ENCODE assay signal across 21 cellular contexts in genomic region chr7:144348625-144349024, GRCh38. TPM values are rescaled to one million over a fixed set of nuclear protein-coding genes. Genes with fewer than 3 reads are reported as not detected.
A peak's percentile ranks its signal among the peaks of the same experiment; 100 is the strongest.
DNase-seq lines count a peak whose midpoint lies in the region; ATAC-seq, FAIRE-seq and TF ChIP-seq lines count a peak whose summit lies in the region.
"Not testable (repeated sequence)": the region's sequence is repeated elsewhere in the genome, so short reads cannot be mapped to it uniquely, and the experiment has no call there.
"Had no signal": no experiment of that assay in that cellular context is flagged by ENCODE, and none has a peak within 500 bp of the region (broad histone marks: within the 10 kb centered on the region; RNA-seq: fewer than 3 reads in every experiment).

No MANE protein-coding gene starts in this region.

- H3K4me2 ChIP-seq in GM12878 (ENCODE audit: control insufficient read depth, insufficient read depth), result not testable (repeated sequence)

- not testable (repeated sequence) for H4K20me1 ChIP-seq in GM12878 (ENCODE audit: control insufficient read depth, insufficient read depth)

- BruUV-seq in GM12878 (replicated peaks; lab: Mats Ljungman, UMichigan), result not testable (repeated sequence)

- H3K36me3 Mint-ChIP-seq in CD4-positive, CD25-positive, alpha-beta regulatory T cell; T-cell: not testable (repeated sequence)

- H3K36me3 ChIP-seq in CD4-positive, CD25-positive, alpha-beta regulatory T cell (ENCODE audit: control insufficient read depth, insufficient read depth, low read length); GM12878 (ENCODE audit: control insufficient read depth in 2 of 2, insufficient read depth in 2 of 2, low read length in 1 of 2): not testable (repeated sequence)

- ATAC-seq in CD4-positive, CD25-positive, alpha-beta regulatory T cell (ENCODE audit: low read depth in 2 of 2), result peak; percentile 84
- peak; percentile 28 for ATAC-seq in GM18858 (IDR thresholded peaks at IDR 0.05; ENCODE audit: unreplicated experiment)
- peak; percentile 29 for ATAC-seq in GM19455 (IDR thresholded peaks at IDR 0.05; ENCODE audit: unreplicated experiment)
- ATAC-seq in GM21576 (IDR thresholded peaks at IDR 0.05; ENCODE audit: unreplicated experiment), result peak; percentile 38
- ATAC-seq in HG02798 (IDR thresholded peaks at IDR 0.05; ENCODE audit: poor library complexity, unreplicated experiment), result peak; percentile 42
- peak; percentile 37 for ATAC-seq in HG03108 (IDR thresholded peaks at IDR 0.05; ENCODE audit: unreplicated experiment)
- peak; percentile 46 to 79 (median 65) for ATAC-seq in T-cell (replicated peaks in 1 of 4)
- peak; percentile 54 for ATAC-seq in GM12878

- not testable (repeated sequence) for H3K4me3 Mint-ChIP-seq in CD4-positive, CD25-positive, alpha-beta regulatory T cell; T-cell

- not testable (repeated sequence) for H3K27me3 ChIP-seq in CD4-positive, CD25-positive, alpha-beta regulatory T cell (ENCODE audit: control insufficient read depth, insufficient read depth, low read length); GM12878 (replicated peaks in 1 of 2; ENCODE audit: control insufficient read depth in 2 of 2, insufficient read depth in 2 of 2, low read length in 1 of 2)

- not testable (repeated sequence) for H3K27ac Mint-ChIP-seq in CD4-positive, CD25-positive, alpha-beta regulatory T cell; T-cell

- not testable (repeated sequence) for H2AFZ ChIP-seq in GM12878 (ENCODE audit: control insufficient read depth, low read depth, low read length)

- H3K27ac ChIP-seq in CD4-positive, CD25-positive, alpha-beta regulatory T cell (ENCODE audit: insufficient read depth, low read length, poor library complexity, severe bottlenecking); GM12878 (ENCODE audit: control insufficient read depth, insufficient read depth): not testable (repeated sequence)

- SMC1A ChIA-PET in GM12878 (lab: Charles Lee; ENCODE audit: uncharacterized antibody, unreplicated experiment), result not testable (repeated sequence)

- H3K9ac ChIP-seq in GM12878 (ENCODE audit: control insufficient read depth, insufficient read depth, low read length), result not testable (repeated sequence)

- H3K4me1 ChIP-seq in CD4-positive, CD25-positive, alpha-beta regulatory T cell (ENCODE audit: control insufficient read depth, insufficient read depth, low read length, poor library complexity, severe bottlenecking); GM12878 (ENCODE audit: control insufficient read depth, insufficient read depth, low read length): not testable (repeated sequence)

- CTCF ChIA-PET in T-cell (lab: Charles Lee); GM12878 (lab: Yijun Ruan, JAX): not testable (repeated sequence)

- H3K4me1 Mint-ChIP-seq in CD4-positive, CD25-positive, alpha-beta regulatory T cell, result peaks cover 6 to 17% (median 7%) of the 10 kb centered on the region in 4 donors
- not testable (repeated sequence) for H3K4me1 Mint-ChIP-seq in T-cell

- not testable (repeated sequence) for TF ChIP-seq CTCF in GM12878 (IDR thresholded peaks at IDR 0.05 in 2 of 3, conservative IDR thresholded peaks at IDR 0.05 in 1 of 3; ENCODE audit: control insufficient read depth in 2 of 3, extremely low read depth in 1 of 3, insufficient read depth in 1 of 3, low read depth in 3 of 3, low read length in 3 of 3)

- not testable (repeated sequence) for TF ChIP-seq RAD21 in GM12878 (IDR thresholded peaks at IDR 0.05; ENCODE audit: insufficient read depth, low read depth, low read length)

- H3K79me2 ChIP-seq in GM12878 (ENCODE audit: control insufficient read depth, insufficient read depth, low read length), result not testable (repeated sequence)

- not testable (repeated sequence) for H3K9me3 Mint-ChIP-seq in CD4-positive, CD25-positive, alpha-beta regulatory T cell; T-cell

- not testable (repeated sequence) for H3K4me3 ChIP-seq in CD4-positive, CD25-positive, alpha-beta regulatory T cell (ENCODE audit: low read depth, low read length); GM12878

- in situ Hi-C loops in GM12878 (cut with MboI), result not testable (repeated sequence)

- not testable (repeated sequence) for H3K27me3 Mint-ChIP-seq in CD4-positive, CD25-positive, alpha-beta regulatory T cell; T-cell

- intact Hi-C loops in GM12878 (cut with micrococcal nuclease; ENCODE audit: unreplicated experiment), result not testable (repeated sequence)

- RAD21 ChIA-PET in GM12878 (lab: Charles Lee; ENCODE audit: unreplicated experiment), result not testable (repeated sequence)

- POLR2A ChIA-PET in T-cell (lab: Charles Lee); GM12878 (lab: Charles Lee): not testable (repeated sequence)

- WGBS in GM12878 (ENCODE audit: insufficient coverage, insufficient replicate concordance, low lambda C conversion rate, missing lambda C conversion rate), result no CpG with 5 or more reads among the region's 1 CpG

- TF ChIP-seq POLR2A in GM12878 (IDR thresholded peaks at IDR 0.05; ENCODE audit: low read depth, low read length), result not testable (repeated sequence)

- DNase-seq in CD4-positive, CD25-positive, alpha-beta regulatory T cell; T-cell; GM12878 (ENCODE audit: low read depth, low spot score): not testable (repeated sequence)

- TF ChIP-seq EP300 in GM12878 (IDR thresholded peaks at IDR 0.05; ENCODE audit: borderline replicate concordance in 1 of 2, control insufficient read depth in 1 of 2, low read depth in 2 of 2, low read length in 2 of 2), result not testable (repeated sequence)

- not testable (repeated sequence) for H3K9me3 ChIP-seq in CD4-positive, CD25-positive, alpha-beta regulatory T cell (ENCODE audit: control insufficient read depth in 2 of 2, low read length in 2 of 2); GM12878 (replicated peaks; ENCODE audit: control insufficient read depth, insufficient read depth, low read length)

- FAIRE-seq in GM12878 (lab: Jason Lieb, UNC), result not testable (repeated sequence)

RNA-seq across cellular contexts. Expression of gene ARHGEF5, which starts 6.6 kb away (rescaled TPM):
- 10.5 TPM for total RNA-seq in CD4-positive, CD25-positive, alpha-beta regulatory T cell
- polyA plus RNA-seq in CD4-positive, CD25-positive, alpha-beta regulatory T cell, result 1 to 10 TPM in 3 of 4 donors, under 1 TPM in 1; 0.67 to 1.9 (median 1.5) TPM
- 1 to 10 TPM; 4.9 to 8.4 (median 5.9) TPM for total RNA-seq in T-cell
- 11.0 and 12.1 TPM in 2 replicates for total RNA-seq in GM12878 (2013; cell fraction: nucleolus; rRNA removed)
- 6.9 and 7.6 TPM in 2 replicates for total RNA-seq in GM12878 (2014; rRNA removed)
- total RNA-seq in GM12878 (2014; rRNA removed; fragmentation: Illumina TruSeq; extraction: Trizol), result 6.1 and 6.5 TPM in 2 replicates
- total RNA-seq in GM12878 (2021), result 15.8 and 17.2 TPM in 2 replicates
- polyA plus RNA-seq in GM12878 (2011; ENCODE audit: low read depth), result 3.3 TPM
- polyA plus RNA-seq in GM12878 (2011; rRNA removed), result 3.2 and 4.2 TPM in 2 replicates
- polyA plus RNA-seq in GM12878 (2011; cell fraction: cytosol; rRNA removed), result 5.9 and 6.3 TPM in 2 replicates
- 10.7 and 11.0 TPM in 2 replicates for polyA plus RNA-seq in GM12878 (2011; cell fraction: nucleus; rRNA removed)
- polyA plus RNA-seq in GM12878 (2012), result 4.7 and 5.2 TPM in 2 replicates
- 8.3 and 11.0 TPM in 2 replicates for polyA plus RNA-seq in GM12878 (2014; fragmentation: Illumina TruSeq; extraction: Trizol)
- polyA plus RNA-seq in GM12878 (2014; fragmentation: Nextera tagmentation; extraction: Ambion mirVana), result 1 to 10 TPM; 1.6 to 3.1 TPM
- polyA plus RNA-seq in GM12878 (2014; rRNA removed), result 11.7 and 14.3 TPM in 2 replicates
- 1 to 10 TPM; 8.0 to 9.5 TPM for polyA plus RNA-seq in GM12878 (2016; fragmentation: Nextera tagmentation; extraction: Ambion mirVana)
- polyA minus RNA-seq in GM12878 (2011; rRNA and poly(A)+ RNA removed), result 8.8 and 10.4 TPM in 2 replicates
- 2.0 and 2.4 TPM in 2 replicates for polyA minus RNA-seq in GM12878 (2011; cell fraction: cytosol; rRNA and poly(A)+ RNA removed)
- polyA minus RNA-seq in GM12878 (2011; cell fraction: nucleus; rRNA and poly(A)+ RNA removed), result 7.7 and 14.2 TPM in 2 replicates

RNA-seq across cellular contexts. Expression of gene OR2A1, which starts 36.4 kb away (rescaled TPM):
- not detected for total RNA-seq in CD4-positive, CD25-positive, alpha-beta regulatory T cell
- polyA plus RNA-seq in CD4-positive, CD25-positive, alpha-beta regulatory T cell, result under 1 TPM in 3 of 4 donors, not detected in 1; 0.20 to 0.87 (median 0.38) TPM
- total RNA-seq in T-cell, result not detected
- total RNA-seq in GM12878 (2013; cell fraction: nucleolus; rRNA removed), result 0.22 TPM in 1 of 2 replicates, not detected in the other
- 0.11 TPM in 1 of 2 replicates, not detected in the other for total RNA-seq in GM12878 (2014; rRNA removed)
- total RNA-seq in GM12878 (2014; rRNA removed; fragmentation: Illumina TruSeq; extraction: Trizol), result 0.04 TPM in 1 of 2 replicates, not detected in the other
- not detected in 2 replicates for total RNA-seq in GM12878 (2021)
- polyA plus RNA-seq in GM12878 (2011; ENCODE audit: low read depth), result 0.16 TPM
- polyA plus RNA-seq in GM12878 (2011; rRNA removed), result not detected in 2 replicates
- polyA plus RNA-seq in GM12878 (2011; cell fraction: cytosol; rRNA removed), result not detected in 2 replicates
- polyA plus RNA-seq in GM12878 (2011; cell fraction: nucleus; rRNA removed), result not detected in 2 replicates
- polyA plus RNA-seq in GM12878 (2012), result 0.20 and 0.25 TPM in 2 replicates
- 0.04 TPM in 1 of 2 replicates, not detected in the other for polyA plus RNA-seq in GM12878 (2014; fragmentation: Illumina TruSeq; extraction: Trizol)
- under 1 TPM; 0.05 to 0.10 TPM for polyA plus RNA-seq in GM12878 (2014; fragmentation: Nextera tagmentation; extraction: Ambion mirVana)
- polyA plus RNA-seq in GM12878 (2014; rRNA removed), result 0.06 and 0.44 TPM in 2 replicates
- polyA plus RNA-seq in GM12878 (2016; fragmentation: Nextera tagmentation; extraction: Ambion mirVana), result under 1 TPM; 0.05 to 0.24 TPM
- polyA minus RNA-seq in GM12878 (2011; rRNA and poly(A)+ RNA removed), result not detected in 2 replicates
- polyA minus RNA-seq in GM12878 (2011; cell fraction: cytosol; rRNA and poly(A)+ RNA removed), result not detected in 2 replicates
- 0.10 TPM in 1 of 2 replicates, not detected in the other for polyA minus RNA-seq in GM12878 (2011; cell fraction: nucleus; rRNA and poly(A)+ RNA removed)
- total RNA-seq: activated naive CD4-positive, alpha-beta T cell treated with anti-CD3 and anti-CD28 coated beads for 36 hours; endothelial cell of umbilical vein; H9; hepatocyte; lung; mucosa of descending colon; osteocyte had no signal
- polyA plus RNA-seq: IgD-negative memory B cell had no signal

RNA-seq across cellular contexts. Expression of gene NOBOX, which starts 54.9 kb away (rescaled TPM):
- total RNA-seq in CD4-positive, CD25-positive, alpha-beta regulatory T cell, result not detected
- polyA plus RNA-seq in CD4-positive, CD25-positive, alpha-beta regulatory T cell, result not detected
- total RNA-seq in T-cell (not detected), GM12878 (2014; rRNA removed) (not detected in 2 replicates), GM12878 (2014; rRNA removed; fragmentation: Illumina TruSeq; extraction: Trizol) (not detected in 2 replicates), GM12878 (2021) (not detected in 2 replicates)
- total RNA-seq in GM12878 (2013; cell fraction: nucleolus; rRNA removed), result not detected in 2 replicates
- polyA plus RNA-seq in GM12878 (2011; ENCODE audit: low read depth), result not detected
- polyA plus RNA-seq in GM12878 (2011; rRNA removed) (not detected in 2 replicates), GM12878 (2014; fragmentation: Illumina TruSeq; extraction: Trizol) (not detected in 2 replicates), GM12878 (2014; fragmentation: Nextera tagmentation; extraction: Ambion mirVana) (not detected), GM12878 (2014; rRNA removed) (not detected in 2 replicates), GM12878 (2016; fragmentation: Nextera tagmentation; extraction: Ambion mirVana) (not detected)
- not detected in 2 replicates for polyA plus RNA-seq in GM12878 (2011; cell fraction: cytosol; rRNA removed)
- polyA plus RNA-seq in GM12878 (2011; cell fraction: nucleus; rRNA removed), result not detected in 2 replicates
- not detected in 2 replicates for polyA plus RNA-seq in GM12878 (2012)
- polyA minus RNA-seq in GM12878 (2011; rRNA and poly(A)+ RNA removed), result not detected in 2 replicates
- polyA minus RNA-seq in GM12878 (2011; cell fraction: cytosol; rRNA and poly(A)+ RNA removed), result not detected in 2 replicates
- polyA minus RNA-seq in GM12878 (2011; cell fraction: nucleus; rRNA and poly(A)+ RNA removed), result not detected in 2 replicates
- total RNA-seq: activated CD4-positive, alpha-beta T cell treated with anti-CD3 and anti-CD28 coated beads, Interleukin-2, amount 10 ng/mL, durations not matched to agents 7 days and 5 days; activated naive CD4-positive, alpha-beta T cell treated with anti-CD3 and anti-CD28 coated beads for 36 hours; endothelial cell of umbilical vein; fibroblast of lung; gastroesophageal sphincter; H9; lung; mucosa of descending colon; osteocyte; uterus had no signal
- polyA plus RNA-seq: endothelial cell of umbilical vein, fibroblast of lung, IgD-negative memory B cell, lung, thymus had no signal

Comparison
In these comparisons a context has a peak if more than half of its experiments do, and no peak if none do; other contexts are left out.
1. ATAC-seq: peak in every context shown above with its lines; median percentile 84 in CD4-positive, CD25-positive, alpha-beta regulatory T cell; 65 in T-cell; 54 in GM12878; 42 in HG02798; 38 in GM21576; 37 in HG03108; 29 in GM19455; 28 in GM18858.